In genomic region chr4:152099061-152099425, GRCh38 we compare ENCODE assay signal across 21 cellular contexts.
DNase-seq lines count a peak whose midpoint lies in the region; ATAC-seq, FAIRE-seq and TF ChIP-seq lines count a peak whose summit lies in the region.
"Had no signal": no experiment of that assay in that cellular context is flagged by ENCODE, and none has a peak within 500 bp of the region (broad histone marks: within the 10 kb centered on the region; RNA-seq: fewer than 3 reads in every experiment).

No MANE protein-coding gene starts in this region.

- DNase-seq in T-helper 1 cell, result no peak
- no peak for DNase-seq in GM19239 (ENCODE audit: insufficient read length, low spot score)
- DNase-seq in activated CD8-positive, alpha-beta T cell treated with anti-CD3 and anti-CD28 coated beads, Interleukin-2, amount 10 ng/mL, durations not matched to agents 7 days and 5 days, result peak; percentile 19
- no peak for DNase-seq in naive thymus-derived CD4-positive, alpha-beta T cell
- DNase-seq in HT-29 (ENCODE audit: low spot score), result no peak
- DNase-seq in GM13976 (ENCODE audit: low spot score), result no peak
- DNase-seq: ACHN, Caco-2, H7, hippocampal formation, kidney glomerular epithelial cell, MM.1S, NCI-H187 treated with DMSO at 0.1 percent for 48 hours, NCI-H748 treated with DMSO at 0.1 percent for 48 hours, Peyer's patch had no signal

- H3K4me1 Mint-ChIP-seq in T-helper 1 cell treated with Interleukin-12 subunit alpha and Interleukin-12 subunit beta and Interleukin-4 antibody, amounts not matched to agents 30 μg/mL and 1 μg/mL, for 36 hours (ENCODE audit: low read depth), result peaks cover 73% of the 10 kb centered on the region
- peaks cover 86% of the 10 kb centered on the region for H3K4me1 Mint-ChIP-seq in activated CD8-positive, alpha-beta T cell treated with anti-CD3 and anti-CD28 coated beads, Interleukin-2, amount 10 ng/mL, durations not matched to agents 7 days and 5 days (ENCODE audit: low read depth)
- H3K4me1 Mint-ChIP-seq in naive thymus-derived CD4-positive, alpha-beta T cell, result peaks cover 69 to 96% (median 93%) of the 10 kb centered on the region in 7 donors

- peak overlapping the region; percentile 99 for H3K27ac Mint-ChIP-seq in T-helper 1 cell treated with Interleukin-12 subunit alpha and Interleukin-12 subunit beta and Interleukin-4 antibody, amounts not matched to agents 30 μg/mL and 1 μg/mL, for 36 hours
- peak overlapping the region; percentile 100 for H3K27ac Mint-ChIP-seq in activated CD8-positive, alpha-beta T cell treated with anti-CD3 and anti-CD28 coated beads, Interleukin-2, amount 10 ng/mL, durations not matched to agents 7 days and 5 days
- H3K27ac Mint-ChIP-seq in naive thymus-derived CD4-positive, alpha-beta T cell, result peak overlapping the region; percentile 95 to 99 (median 98)

- no peaks in the 10 kb centered on the region for H3K36me3 ChIP-seq in naive thymus-derived CD4-positive, alpha-beta T cell (ENCODE audit: control insufficient read depth in 2 of 3, insufficient read depth in 3 of 3, low read length in 3 of 3)
- H3K36me3 ChIP-seq: cardiac muscle cell, Peyer's patch, right atrium auricular region had no signal

- no peaks in the 10 kb centered on the region for H3K27me3 Mint-ChIP-seq in T-helper 1 cell treated with Interleukin-12 subunit alpha and Interleukin-12 subunit beta and Interleukin-4 antibody, amounts not matched to agents 30 μg/mL and 1 μg/mL, for 36 hours (ENCODE audit: low read depth)
- H3K27me3 Mint-ChIP-seq in activated CD8-positive, alpha-beta T cell treated with anti-CD3 and anti-CD28 coated beads, Interleukin-2, amount 10 ng/mL, durations not matched to agents 7 days and 5 days (ENCODE audit: low read depth), result no peaks in the 10 kb centered on the region
- H3K27me3 Mint-ChIP-seq in naive thymus-derived CD4-positive, alpha-beta T cell, result no peaks in the 10 kb centered on the region

- peaks cover 4% of the 10 kb centered on the region for H3K9me3 Mint-ChIP-seq in T-helper 1 cell treated with Interleukin-12 subunit alpha and Interleukin-12 subunit beta and Interleukin-4 antibody, amounts not matched to agents 30 μg/mL and 1 μg/mL, for 36 hours
- no peaks in the 10 kb centered on the region for H3K9me3 Mint-ChIP-seq in activated CD8-positive, alpha-beta T cell treated with anti-CD3 and anti-CD28 coated beads, Interleukin-2, amount 10 ng/mL, durations not matched to agents 7 days and 5 days (ENCODE audit: insufficient read depth)
- peaks cover 0 to 4% (median 0%) of the 10 kb centered on the region in 11 donors for H3K9me3 Mint-ChIP-seq in naive thymus-derived CD4-positive, alpha-beta T cell

- no peak for ATAC-seq in activated CD8-positive, alpha-beta T cell treated with anti-CD3 and anti-CD28 coated beads, Interleukin-2, amount 10 ng/mL, durations not matched to agents 7 days and 5 days
- ATAC-seq in naive thymus-derived CD4-positive, alpha-beta T cell, result no peak
- ATAC-seq in HG03442 (IDR thresholded peaks at IDR 0.05; ENCODE audit: unreplicated experiment), result no peak
- ATAC-seq: GM12878 had no signal

- no peak overlapping the region for H3K4me3 ChIP-seq in naive thymus-derived CD4-positive, alpha-beta T cell (ENCODE audit: low read length)
- H3K4me3 ChIP-seq: cardiac muscle cell, GM12878, Peyer's patch, right atrium auricular region, SK-N-MC had no signal

- no peaks in the 10 kb centered on the region for H3K27me3 ChIP-seq in naive thymus-derived CD4-positive, alpha-beta T cell (ENCODE audit: control insufficient read depth in 2 of 2, insufficient read depth in 2 of 2, low read length in 2 of 2)
- H3K27me3 ChIP-seq: Peyer's patch, right atrium auricular region had no signal

- H3K9me3 ChIP-seq in naive thymus-derived CD4-positive, alpha-beta T cell (ENCODE audit: control insufficient read depth in 2 of 3, low read length in 3 of 3), result no peaks in the 10 kb centered on the region
- H3K9me3 ChIP-seq: Caco-2, Peyer's patch, right atrium auricular region had no signal

- CTCF ChIA-PET in activated CD8-positive, alpha-beta T cell treated with anti-CD3 and anti-CD28 coated beads, Interleukin-2, amount 10 ng/mL, durations not matched to agents 7 days and 5 days (lab: Charles Lee), result interaction anchor here (1.5 kb wide), 1 partner anchor 17 kb away, joined by 3 read pairs; no protein-coding TSS in a partner anchor
- CTCF ChIA-PET in naive thymus-derived CD4-positive, alpha-beta T cell (lab: Charles Lee), result interaction anchor here (1.6 kb wide), 1 partner anchor 9 kb away, joined by 5 read pairs; no protein-coding TSS in a partner anchor

- TF ChIP-seq CTCF in GM13976 (IDR thresholded peaks at IDR 0.05; ENCODE audit: borderline replicate concordance, control extremely low read depth, extremely low read depth, insufficient read depth, missing control alignments), result no peak

- FAIRE-seq in GM19239 (lab: Jason Lieb, UNC), result peak; percentile 42
- FAIRE-seq: GM12878 had no signal

- peaks cover 23% of the 10 kb centered on the region for H3K36me3 Mint-ChIP-seq in T-helper 1 cell treated with Interleukin-12 subunit alpha and Interleukin-12 subunit beta and Interleukin-4 antibody, amounts not matched to agents 30 μg/mL and 1 μg/mL, for 36 hours (ENCODE audit: low read depth)
- H3K36me3 Mint-ChIP-seq in activated CD8-positive, alpha-beta T cell treated with anti-CD3 and anti-CD28 coated beads, Interleukin-2, amount 10 ng/mL, durations not matched to agents 7 days and 5 days (ENCODE audit: low read depth), result peaks cover 40% of the 10 kb centered on the region
- peaks cover 0 to 42% (median 4%) of the 10 kb centered on the region in 5 donors for H3K36me3 Mint-ChIP-seq in naive thymus-derived CD4-positive, alpha-beta T cell

- H3K4me1 ChIP-seq in naive thymus-derived CD4-positive, alpha-beta T cell (ENCODE audit: control insufficient read depth in 2 of 2, insufficient read depth in 2 of 2, low read length in 2 of 2), result peaks cover 88 to 94% of the 10 kb centered on the region in 2 donors

- H3K27ac ChIP-seq in naive thymus-derived CD4-positive, alpha-beta T cell (ENCODE audit: low read depth, low read length), result peak overlapping the region; percentile 89
- H3K27ac ChIP-seq: cardiac muscle cell, right atrium auricular region, SK-N-MC had no signal

- in situ Hi-C loops in GM13976 (cut with MboI; ENCODE audit: low sequenced_read_pairs, unreplicated experiment), result no loop called here

- no peak overlapping the region for H3K4me3 Mint-ChIP-seq in T-helper 1 cell treated with Interleukin-12 subunit alpha and Interleukin-12 subunit beta and Interleukin-4 antibody, amounts not matched to agents 30 μg/mL and 1 μg/mL, for 36 hours
- H3K4me3 Mint-ChIP-seq in activated CD8-positive, alpha-beta T cell treated with anti-CD3 and anti-CD28 coated beads, Interleukin-2, amount 10 ng/mL, durations not matched to agents 7 days and 5 days, result no peak overlapping the region
- peak overlapping the region in 7 of 10 donors; percentile 34 to 96 (median 83) for H3K4me3 Mint-ChIP-seq in naive thymus-derived CD4-positive, alpha-beta T cell

- POLR2A ChIA-PET in activated CD8-positive, alpha-beta T cell treated with anti-CD3 and anti-CD28 coated beads, Interleukin-2, amount 10 ng/mL, durations not matched to agents 7 days and 5 days (lab: Charles Lee), result interaction anchor here (1.2 kb wide), 1 partner anchor 9 kb away, joined by 6 read pairs; no protein-coding TSS in a partner anchor
- POLR2A ChIA-PET in naive thymus-derived CD4-positive, alpha-beta T cell (lab: Charles Lee), result interaction anchor here (3.7 to 6.0 kb wide), 4 partner anchors 9 to 19 kb away, joined by 22 to 63 read pairs (median 36); no protein-coding TSS in a partner anchor

- intact Hi-C loops in naive thymus-derived CD4-positive, alpha-beta T cell (cut with micrococcal nuclease), result no loop called here

Comparison
In these comparisons a context has a peak if more than half of its experiments do, and no peak if none do; other contexts are left out.
1. H3K4me3 Mint-ChIP-seq: peak in naive thymus-derived CD4-positive, alpha-beta T cell (7 of 10); none in T-helper 1 cell treated with Interleukin-12 subunit alpha and Interleukin-12 subunit beta and Interleukin-4 antibody, amounts not matched to agents 30 μg/mL and 1 μg/mL, for 36 hours (single experiment) and activated CD8-positive, alpha-beta T cell treated with anti-CD3 and anti-CD28 coated beads, Interleukin-2, amount 10 ng/mL, durations not matched to agents 7 days and 5 days (single experiment).
2. Peak in every context shown above with its lines, with median percentiles within 50 percentile points of each other: H3K27ac Mint-ChIP-seq.